In genomic region chr12:8692573-8692972, GRCh38 we compare ENCODE assay signal across 8 cellular contexts. TPM values are rescaled to one million over a fixed set of nuclear protein-coding genes. Genes with fewer than 3 reads are reported as not detected.
DNase-seq lines count a peak whose midpoint lies in the region; ATAC-seq and TF ChIP-seq lines count a peak whose summit lies in the region.

No MANE protein-coding gene starts in this region.

- intact Hi-C loops in testis (cut with DNase I; ENCODE audit: low total_unique reads): no loop called here

- no peak for ATAC-seq in GM19395 (IDR thresholded peaks at IDR 0.05; ENCODE audit: unreplicated experiment)

- no peak for TF ChIP-seq CTCF in testis (IDR thresholded peaks at IDR 0.05)

- H3K4me3 ChIP-seq in testis: no peak overlapping the region

- H3K4me1 ChIP-seq in testis: peaks cover 15% of the 10 kb centered on the region

- WGBS in testis, 2 donors: 32 to 43% methylated on average over 5 of the region's 5 CpGs

- H3K27ac ChIP-seq in testis: peak overlapping the region in 1 of 2 donors; percentile 36

- no peaks in the 10 kb centered on the region for H3K36me3 ChIP-seq in testis (ENCODE audit: low read depth, missing control alignments)

- TF ChIP-seq POLR2A in testis (IDR thresholded peaks at IDR 0.05): no peak

- no peaks in the 10 kb centered on the region for H3K9me3 ChIP-seq in testis

- H3K27me3 ChIP-seq in testis: no peaks in the 10 kb centered on the region

- peak; percentile 72 for DNase-seq in AG08396 (ENCODE audit: low spot score)
- peak; percentile 70 for DNase-seq in NCI-H1092 (lab: John Stamatoyannopoulos, UW)
- peak; percentile 80 for DNase-seq in astrocyte of the hippocampus (ENCODE audit: low read depth, low spot score)
- peak; percentile 63 for DNase-seq in kidney glomerular epithelial cell (lab: John Stamatoyannopoulos, UW)
- DNase-seq in testis: peak; percentile 67
- no peak for DNase-seq in activated T-cell treated with anti-CD3 and anti-CD28 coated beads for 4 hours
- no peak for DNase-seq in mesenteric fat pad (ENCODE audit: low spot score)

RNA-seq across cellular contexts. Expression of gene RIMKLB, which starts 5.2 kb away (rescaled TPM):
- 100 to 1,000 TPM; 123 to 141 TPM for total RNA-seq in testis
- 101 TPM for polyA plus RNA-seq in testis (ENCODE audit: insufficient read depth, low read depth, low replicate concordance)
- total RNA-seq in mesenteric fat pad: 40.7 TPM

RNA-seq across cellular contexts. Expression of gene MFAP5, which starts 29.9 kb away (rescaled TPM):
- 1 to 10 TPM; 3.8 to 5.9 TPM for total RNA-seq in testis
- polyA plus RNA-seq in testis (ENCODE audit: insufficient read depth, low read depth, low replicate concordance): 41.1 TPM
- 147 TPM for total RNA-seq in mesenteric fat pad

Comparison
In these comparisons a context has a peak if more than half of its experiments do, and no peak if none do; other contexts are left out.
1. DNase-seq: peak in AG08396 (single experiment), NCI-H1092 (single experiment), astrocyte of the hippocampus (single experiment), kidney glomerular epithelial cell (single experiment) and testis (single experiment); none in activated T-cell treated with anti-CD3 and anti-CD28 coated beads for 4 hours (single experiment) and mesenteric fat pad (single experiment).
2. RNA of gene MFAP5, which starts 29.9 kb away (total RNA-seq): 147 TPM in mesenteric fat pad (single experiment); 3.8 to 5.9 TPM in testis; every median in the first group is over 10 times any median in the second.